15 cellular contexts compared by ENCODE assay signal in genomic region chr2:55025082-55025481, GRCh38. TPM values are rescaled to one million over a fixed set of nuclear protein-coding genes. Genes with fewer than 3 reads are reported as not detected.
DNase-seq lines count a peak whose midpoint lies in the region; ATAC-seq and FAIRE-seq lines count a peak whose summit lies in the region.
"Had no signal": no experiment of that assay in that cellular context is flagged by ENCODE, and none has a peak within 500 bp of the region (broad histone marks: within the 10 kb centered on the region; RNA-seq: fewer than 3 reads in every experiment).

No MANE protein-coding gene starts in this region.

- H3K4me3 ChIP-seq in mesenchymal stem cell (ENCODE audit: insufficient read depth in 1 of 2, low read depth in 1 of 2, low read length in 2 of 2) = no peak overlapping the region

- no peak overlapping the region for H4K91ac ChIP-seq in mesenchymal stem cell (ENCODE audit: low read length)

- no peak overlapping the region for H3K14ac ChIP-seq in mesenchymal stem cell (ENCODE audit: low read length in 2 of 2)

- no peak overlapping the region for H3K27ac Mint-ChIP-seq in activated CD4-positive, alpha-beta T cell treated with anti-CD3 and anti-CD28 coated beads for 36 hours
- H3K27ac Mint-ChIP-seq: nephron progenitor cell had no signal

- POLR2A ChIA-PET in activated CD4-positive, alpha-beta T cell treated with anti-CD3 and anti-CD28 coated beads for 36 hours (lab: Charles Lee) = interaction anchor here (0.7 to 1.8 kb wide), 4 partner anchors 21 to 483 kb away, joined by 3 to 11 read pairs (median 4); partner anchors contain the start of genes CLHC1, RPS27A and RTN4

- H3K23ac ChIP-seq in mesenchymal stem cell (ENCODE audit: low read length in 2 of 2) = no peak overlapping the region

- H2AK5ac ChIP-seq in mesenchymal stem cell (ENCODE audit: low read length, severe bottlenecking) = no peak overlapping the region

- H2BK15ac ChIP-seq in mesenchymal stem cell (ENCODE audit: low read depth, poor library complexity, severe bottlenecking) = no peak overlapping the region

- no peak overlapping the region for H2BK5ac ChIP-seq in mesenchymal stem cell (ENCODE audit: low read depth, low read length, poor library complexity, severe bottlenecking)

- no peaks in the 10 kb centered on the region for H3K27me3 Mint-ChIP-seq in activated CD4-positive, alpha-beta T cell treated with anti-CD3 and anti-CD28 coated beads for 36 hours

- H3K18ac ChIP-seq in mesenchymal stem cell (ENCODE audit: low read depth in 1 of 2, low read length in 2 of 2) = no peak overlapping the region

- H4K8ac ChIP-seq in mesenchymal stem cell (ENCODE audit: low read length) = no peak overlapping the region

- H3K36me3 Mint-ChIP-seq in activated CD4-positive, alpha-beta T cell treated with anti-CD3 and anti-CD28 coated beads for 36 hours (ENCODE audit: low read depth) = peaks cover 12% of the 10 kb centered on the region

- H2BK120ac ChIP-seq in mesenchymal stem cell (ENCODE audit: low read depth, low read length) = no peak overlapping the region

- no peak overlapping the region for H3K4me2 ChIP-seq in mesenchymal stem cell (ENCODE audit: low read length, poor library complexity, severe bottlenecking)

- H3K9me3 ChIP-seq in mesenchymal stem cell (ENCODE audit: control insufficient read depth, low read length) = no peaks in the 10 kb centered on the region

- no peak overlapping the region for H2BK12ac ChIP-seq in mesenchymal stem cell (ENCODE audit: low read length in 2 of 2)

- no peaks in the 10 kb centered on the region for H3K79me1 ChIP-seq in mesenchymal stem cell (replicated peaks; ENCODE audit: low read length, poor library complexity, severe bottlenecking)

- H3K4me1 ChIP-seq in mesenchymal stem cell (ENCODE audit: control insufficient read depth, insufficient read depth, low read depth, low read length) = peaks cover 4% of the 10 kb centered on the region

- no peak overlapping the region for H3K4ac ChIP-seq in mesenchymal stem cell (ENCODE audit: low read depth in 1 of 2, low read length in 2 of 2)

- intact Hi-C loops in activated CD4-positive, alpha-beta T cell treated with anti-CD3 and anti-CD28 coated beads for 36 hours (cut with DNase I, micrococcal nuclease) = loop anchor here in 1 of 2 experiments (1.0 kb wide), 1 partner anchor 15 kb away; no protein-coding TSS in a partner anchor

- 87% methylated on average over 2 of the region's 2 CpGs for WGBS in mesenchymal stem cell

- CTCF ChIA-PET in activated CD4-positive, alpha-beta T cell treated with anti-CD3 and anti-CD28 coated beads for 36 hours (lab: Charles Lee) = interaction anchor here (0.6 to 5.1 kb wide), 7 partner anchors 8 to 378 kb away, joined by 3 to 43 read pairs (median 8); partner anchors contain the start of gene RTN4

- peaks cover 3 to 43% of the 10 kb centered on the region in 2 experiments for H3K36me3 ChIP-seq in mesenchymal stem cell (ENCODE audit: control insufficient read depth in 1 of 2, insufficient read depth in 2 of 2, low read depth in 1 of 2, low read length in 2 of 2)

- peaks cover 8% of the 10 kb centered on the region for H3K4me1 Mint-ChIP-seq in activated CD4-positive, alpha-beta T cell treated with anti-CD3 and anti-CD28 coated beads for 36 hours

- no peaks in the 10 kb centered on the region for H3K27me3 ChIP-seq in mesenchymal stem cell (ENCODE audit: control insufficient read depth in 1 of 2, insufficient read depth in 1 of 2, low read length in 2 of 2)

- H2AFZ ChIP-seq in mesenchymal stem cell (ENCODE audit: low read depth, low read length) = no peak overlapping the region

- H3K4me3 Mint-ChIP-seq in activated CD4-positive, alpha-beta T cell treated with anti-CD3 and anti-CD28 coated beads for 36 hours = no peak overlapping the region
- H3K4me3 Mint-ChIP-seq: nephron progenitor cell had no signal

- no peak overlapping the region for H3K27ac ChIP-seq in mesenchymal stem cell (ENCODE audit: low read length, poor library complexity, severe bottlenecking)
- H3K27ac ChIP-seq: C4-2B had no signal

- peak; percentile 50 for FAIRE-seq in GM18507 (lab: Jason Lieb, UNC)

- DNase-seq in GM18507 (ENCODE audit: extremely low spot score, insufficient read length, low read depth) (no peak), mesenchymal stem cell (no peak), COLO668 (lab: John Stamatoyannopoulos, UW; ENCODE audit: unreplicated experiment) (no peak), NCI-H1930 (lab: John Stamatoyannopoulos, UW) (no peak)
- no peak for DNase-seq in stimulated activated CD4-positive, alpha-beta T cell treated with anti-CD3 and anti-CD28 coated beads, Interleukin-4, amount 100 ng/mL, for 4 hours
- DNase-seq in activated CD4-positive, alpha-beta T cell treated with anti-CD3 and anti-CD28 coated beads for 36 hours = no peak
- DNase-seq: amygdala; effector CD4-positive, alpha-beta T cell; left colon; NCI-H2107; nephron progenitor cell had no signal

- H3K9me3 Mint-ChIP-seq in activated CD4-positive, alpha-beta T cell treated with anti-CD3 and anti-CD28 coated beads for 36 hours (ENCODE audit: low read depth) = peaks cover 4% of the 10 kb centered on the region

- H3K9ac ChIP-seq in mesenchymal stem cell (ENCODE audit: low read length) = peak overlapping the region; percentile 36

- ATAC-seq in GM21717 (IDR thresholded peaks at IDR 0.05; ENCODE audit: unreplicated experiment) (peak; percentile 56), HG03378 (IDR thresholded peaks at IDR 0.05; ENCODE audit: unreplicated experiment) (peak; percentile 45)
- no peak for ATAC-seq in activated CD4-positive, alpha-beta T cell treated with anti-CD3 and anti-CD28 coated beads for 36 hours
- ATAC-seq: left colon, Panc1 had no signal

RNA-seq across cellular contexts. Expression of gene RTN4, which starts 25.2 kb away (rescaled TPM):
- 977 TPM for polyA plus RNA-seq in mesenchymal stem cell (2013, experiment 1 of 2)
- polyA plus RNA-seq in mesenchymal stem cell (2013, experiment 2 of 2) = 1,026 TPM
- total RNA-seq in activated CD4-positive, alpha-beta T cell treated with anti-CD3 and anti-CD28 coated beads for 36 hours = 10 to 100 TPM; 70.3 to 84.8 TPM
